2 cellular contexts compared by ENCODE assay signal in the genomic region with DNA sequence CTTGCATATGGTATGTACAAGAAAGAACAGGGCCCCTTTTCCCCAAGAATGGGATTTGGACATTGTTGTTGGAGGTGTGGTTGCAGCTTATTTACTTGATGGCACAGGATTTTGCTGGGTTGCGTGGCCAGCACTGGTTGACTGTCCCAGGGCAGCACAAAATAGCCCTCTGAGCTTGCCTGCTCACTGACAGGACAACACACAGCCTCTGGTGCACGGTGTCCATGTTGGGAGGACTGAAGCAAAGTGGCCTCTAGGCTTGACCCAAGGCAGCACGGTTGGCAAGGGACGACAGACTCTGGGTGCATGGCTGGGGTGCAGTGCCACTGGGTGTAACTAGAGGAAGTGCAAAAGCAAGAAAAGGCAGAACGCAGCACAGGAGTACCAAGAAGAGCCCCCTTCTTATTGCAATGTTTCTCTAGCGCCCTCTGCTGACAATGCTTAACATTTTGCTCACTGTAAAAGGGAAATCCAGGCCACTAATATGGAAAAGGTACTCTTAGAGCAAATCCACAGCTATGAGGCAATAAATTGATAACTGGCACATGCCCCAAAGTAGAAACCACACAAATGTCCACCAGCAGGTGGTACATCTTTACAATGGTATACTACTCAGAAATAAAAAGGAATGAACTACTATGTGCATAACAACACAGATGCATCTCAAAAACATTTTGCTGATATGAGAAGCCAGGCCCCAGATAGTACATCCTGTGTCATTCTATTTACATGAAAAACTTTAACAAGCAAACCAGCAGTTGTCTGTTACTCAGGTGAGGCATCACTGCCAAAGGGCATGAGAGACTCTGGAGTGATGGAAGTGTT.
TF ChIP-seq lines count a peak whose summit lies in the region.

No MANE protein-coding gene starts in this region.

TF ChIP-seq in H1, 55 proteins besides CTCF, POLR2A, EP300 and RAD21:
- TF ChIP-seq GTF2F1 (IDR thresholded peaks at IDR 0.05; ENCODE audit: borderline replicate concordance, low read depth, low read length): no peak
- no peak for TF ChIP-seq SIRT6 (IDR thresholded peaks at IDR 0.05; ENCODE audit: low read length)
- no peak for TF ChIP-seq SIX5 (IDR thresholded peaks at IDR 0.05; ENCODE audit: low read depth, low read length)
- no peak for TF ChIP-seq YY1 (IDR thresholded peaks at IDR 0.05; ENCODE audit: low read depth, low read length)
- no peak for TF ChIP-seq SP1 (IDR thresholded peaks at IDR 0.05; ENCODE audit: low read depth, low read length)
- TF ChIP-seq CBX8 (IDR thresholded peaks at IDR 0.05; ENCODE audit: borderline replicate concordance, low read depth, low read length): no peak
- TF ChIP-seq CEBPB (IDR thresholded peaks at IDR 0.05; ENCODE audit: low read depth, low read length): 0 out of 2 replicates have a peak, but pooled peaks have one; percentile 37
- TF ChIP-seq CHD2 (IDR thresholded peaks at IDR 0.05; ENCODE audit: low read length): no peak
- no peak for TF ChIP-seq SP2 (IDR thresholded peaks at IDR 0.05; ENCODE audit: low read length)
- 0 out of 2 replicates have a peak, but pooled peaks have one; percentile 31 for TF ChIP-seq CREB1 (IDR thresholded peaks at IDR 0.05)

TF ChIP-seq in neural cell, 6 proteins besides CTCF, POLR2A, EP300 and RAD21:
- TF ChIP-seq MXI1 (conservative IDR thresholded peaks at IDR 0.05; ENCODE audit: poor library complexity, severe bottlenecking) (no peak), SMC3 (conservative IDR thresholded peaks at IDR 0.05; ENCODE audit: poor library complexity) (peak; percentile 66), POLR2AphosphoS5 (IDR thresholded peaks at IDR 0.05) (no peak)
TF ChIP-seq in neural cell: peak in this region for 1.
